ENCODE assay signal across 1 cellular context in genomic region chr1:229871078-229871676, GRCh38.
TF ChIP-seq lines count a peak whose summit lies in the region.

No MANE protein-coding gene starts in this region.

TF ChIP-seq in H1, 55 proteins besides CTCF, POLR2A, EP300 and RAD21 (continued from another document):
- TF ChIP-seq KDM4A (IDR thresholded peaks at IDR 0.05; ENCODE audit: low read depth, low read length, severe bottlenecking) (no peak), TAF7 (optimal IDR thresholded peaks at IDR 0.05; ENCODE audit: borderline replicate concordance, low read depth, low read length) (no peak), EGR1 (IDR thresholded peaks at IDR 0.05; ENCODE audit: borderline replicate concordance, low read depth, low read length) (no peak), KDM1A (IDR thresholded peaks at IDR 0.05; ENCODE audit: borderline replicate concordance, low read length) (no peak), ATF3 (IDR thresholded peaks at IDR 0.05; ENCODE audit: insufficient read depth, low read depth, low read length) (no peak), POU5F1 (IDR thresholded peaks at IDR 0.05; ENCODE audit: low read depth, low read length) (no peak), JUND (IDR thresholded peaks at IDR 0.05; ENCODE audit: low read length) (no peak), CBX5 (IDR thresholded peaks at IDR 0.05; ENCODE audit: low read depth, low read length) (no peak), HDAC6 (IDR thresholded peaks at IDR 0.05; ENCODE audit: low read depth, low read length) (no peak), CTBP2 (IDR thresholded peaks at IDR 0.05; ENCODE audit: borderline replicate concordance, insufficient read depth, insufficient read length, low read length) (no peak)
